10 cellular contexts compared by ENCODE assay signal in genomic region chr10:29089094-29089493, GRCh38.
"Had no signal": no experiment of that assay in that cellular context is flagged by ENCODE, and none has a peak within 500 bp of the region (broad histone marks: within the 10 kb centered on the region; RNA-seq: fewer than 3 reads in every experiment).

No MANE protein-coding gene starts in this region.

- H3K27ac ChIP-seq: GM23248, HL-60 had no signal

- H3K4me3 ChIP-seq: GM23248, HAP-1, K562 had no signal

- H3K36me3 ChIP-seq: HAP-1 had no signal

- H3K4me1 ChIP-seq: HAP-1 had no signal

- FAIRE-seq: K562 had no signal

- ATAC-seq: HCT116, K562 had no signal

- H3K4me3 Mint-ChIP-seq: HFFc6 had no signal

- H3K9ac ChIP-seq: GM23248 had no signal

- H3K9me3 ChIP-seq: HAP-1 had no signal

- H3K27ac Mint-ChIP-seq: HFFc6 had no signal

- H2AFZ ChIP-seq: GM23248 had no signal

- DNase-seq: GM23248, GOT3, H7, HFFc6, IMR-90, KG1 had no signal
